Comparison of ENCODE assay signal across 18 cellular contexts in the genomic region with DNA sequence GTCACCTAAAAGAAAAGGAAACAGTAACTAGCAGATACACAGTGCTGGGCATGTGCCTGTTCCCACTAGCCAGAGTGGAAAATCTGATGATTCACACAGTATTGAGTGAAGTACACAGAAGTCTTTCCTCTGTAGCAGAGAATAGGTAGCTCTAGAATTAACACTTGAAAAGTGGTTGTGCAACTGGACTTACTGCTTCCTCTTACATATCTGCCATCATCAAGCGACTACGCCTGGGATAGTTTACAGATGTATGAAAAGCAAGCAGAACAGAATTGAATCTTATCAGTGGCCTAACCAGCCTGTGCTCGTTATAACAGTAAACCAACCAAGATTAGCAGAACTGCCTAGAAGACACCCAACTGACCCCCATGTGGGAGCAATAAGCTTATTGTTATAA.
DNase-seq lines count a peak whose midpoint lies in the region; ATAC-seq and TF ChIP-seq lines count a peak whose summit lies in the region.
"Had no signal": no experiment of that assay in that cellular context is flagged by ENCODE, and none has a peak within 500 bp of the region (broad histone marks: within the 10 kb centered on the region; RNA-seq: fewer than 3 reads in every experiment).

No MANE protein-coding gene starts in this region.

- H3K36me3 Mint-ChIP-seq in progenitor cell of endocrine pancreas (ENCODE audit: insufficient read depth), result no peaks in the 10 kb centered on the region

- H3K4me1 Mint-ChIP-seq in progenitor cell of endocrine pancreas (ENCODE audit: low read depth), result peaks cover 12% of the 10 kb centered on the region
- H3K4me1 Mint-ChIP-seq in stimulated activated naive CD8-positive, alpha-beta T cell treated with anti-CD3 and anti-CD28 coated beads, Interleukin-15, amount 100 ng/mL, for 72 hours, result no peaks in the 10 kb centered on the region
- H3K4me1 Mint-ChIP-seq: activated CD4-positive, alpha-beta T cell treated with anti-CD3 and anti-CD28 coated beads for 36 hours; activated naive CD4-positive, alpha-beta T cell treated with anti-CD3 and anti-CD28 coated beads, Interleukin-2, amount 50 U/mL, for 24 hours; IgD-negative memory B cell; T-cell had no signal

- H3K9me3 Mint-ChIP-seq in progenitor cell of endocrine pancreas (ENCODE audit: low read depth), result peaks cover 3% of the 10 kb centered on the region
- peaks cover 10 to 11% of the 10 kb centered on the region in 2 donors for H3K9me3 Mint-ChIP-seq in stimulated activated naive CD8-positive, alpha-beta T cell treated with anti-CD3 and anti-CD28 coated beads, Interleukin-15, amount 100 ng/mL, for 72 hours

- DNase-seq in LNCaP clone FGC (ENCODE audit: low read depth), result peak; percentile 2
- peak; percentile 65 for DNase-seq in SKM-1 treated with dmso at 0.1 percent for 144 hours (lab: John Stamatoyannopoulos, UW; ENCODE audit: unreplicated experiment)
- DNase-seq in progenitor cell of endocrine pancreas (ENCODE audit: low spot score, unreplicated experiment), result no peak
- DNase-seq in UCSD-AML1 (lab: John Stamatoyannopoulos, UW; ENCODE audit: unreplicated experiment), result no peak
- DNase-seq in stimulated activated CD4-positive, alpha-beta T cell treated with anti-CD3 and anti-CD28 coated beads, Interleukin-15, amount 100 ng/mL, for 24 hours, result no peak
- no peak for DNase-seq in stimulated activated naive CD8-positive, alpha-beta T cell treated with anti-CD3 and anti-CD28 coated beads, Interleukin-15, amount 100 ng/mL, for 72 hours
- DNase-seq: activated CD4-positive, alpha-beta T cell treated with anti-CD3 and anti-CD28 coated beads for 36 hours; BE2C; central memory CD4-positive, alpha-beta T cell; kidney; NCI-H510A treated with DMSO at 0.1 percent for 48 hours; Peyer's patch; T-cell had no signal

- TF ChIP-seq CTCF in LNCaP clone FGC (IDR thresholded peaks at IDR 0.05; ENCODE audit: control insufficient read depth, extremely low read depth, insufficient read depth) (no peak), progenitor cell of endocrine pancreas (IDR thresholded peaks at IDR 0.05; ENCODE audit: unreplicated experiment) (no peak)

- no peak overlapping the region for H3K4me3 ChIP-seq in LNCaP clone FGC (ENCODE audit: low read depth, low read length)
- H3K4me3 ChIP-seq: Peyer's patch, prostate gland had no signal

- peak overlapping the region; percentile 68 for H3K27ac Mint-ChIP-seq in progenitor cell of endocrine pancreas
- H3K27ac Mint-ChIP-seq in stimulated activated naive CD8-positive, alpha-beta T cell treated with anti-CD3 and anti-CD28 coated beads, Interleukin-15, amount 100 ng/mL, for 72 hours, result no peak overlapping the region
- H3K27ac Mint-ChIP-seq: activated CD4-positive, alpha-beta T cell treated with anti-CD3 and anti-CD28 coated beads for 36 hours; activated naive CD4-positive, alpha-beta T cell treated with anti-CD3 and anti-CD28 coated beads, Interleukin-2, amount 50 U/mL, for 24 hours; IgD-negative memory B cell; T-cell had no signal

- ATAC-seq in esophagus mucosa (peak; percentile 91), HG02970 (IDR thresholded peaks at IDR 0.05; ENCODE audit: low FRiP score, unreplicated experiment) (no peak)
- no peak for ATAC-seq in stimulated activated naive CD8-positive, alpha-beta T cell treated with anti-CD3 and anti-CD28 coated beads, Interleukin-15, amount 100 ng/mL, for 72 hours
- ATAC-seq: activated CD4-positive, alpha-beta T cell treated with anti-CD3 and anti-CD28 coated beads for 36 hours; T-cell had no signal

- no peak overlapping the region for H3K4me3 Mint-ChIP-seq in progenitor cell of endocrine pancreas (ENCODE audit: low read depth)
- H3K4me3 Mint-ChIP-seq in stimulated activated naive CD8-positive, alpha-beta T cell treated with anti-CD3 and anti-CD28 coated beads, Interleukin-15, amount 100 ng/mL, for 72 hours, result no peak overlapping the region
- H3K4me3 Mint-ChIP-seq: activated CD4-positive, alpha-beta T cell treated with anti-CD3 and anti-CD28 coated beads for 36 hours; activated naive CD4-positive, alpha-beta T cell treated with anti-CD3 and anti-CD28 coated beads, Interleukin-2, amount 50 U/mL, for 24 hours; IgD-negative memory B cell; T-cell had no signal

- H3K27me3 Mint-ChIP-seq in progenitor cell of endocrine pancreas, result no peaks in the 10 kb centered on the region
- H3K27me3 Mint-ChIP-seq in stimulated activated naive CD8-positive, alpha-beta T cell treated with anti-CD3 and anti-CD28 coated beads, Interleukin-15, amount 100 ng/mL, for 72 hours, result no peaks in the 10 kb centered on the region
- H3K27me3 Mint-ChIP-seq: activated CD4-positive, alpha-beta T cell treated with anti-CD3 and anti-CD28 coated beads for 36 hours; activated naive CD4-positive, alpha-beta T cell treated with anti-CD3 and anti-CD28 coated beads, Interleukin-2, amount 50 U/mL, for 24 hours; IgD-negative memory B cell; T-cell had no signal

Comparison
In these comparisons a context has a peak if more than half of its experiments do, and no peak if none do; other contexts are left out.
1. DNase-seq: peak in LNCaP clone FGC (single experiment) and SKM-1 treated with dmso at 0.1 percent for 144 hours (single experiment); none in progenitor cell of endocrine pancreas (single experiment), UCSD-AML1 (single experiment), stimulated activated CD4-positive, alpha-beta T cell treated with anti-CD3 and anti-CD28 coated beads, Interleukin-15, amount 100 ng/mL, for 24 hours (single experiment) and stimulated activated naive CD8-positive, alpha-beta T cell treated with anti-CD3 and anti-CD28 coated beads, Interleukin-15, amount 100 ng/mL, for 72 hours (0 of 2).